ENCODE assay signal across 8 cellular contexts in genomic region chr1:114779722-114780121, GRCh38. TPM values are rescaled to one million over a fixed set of nuclear protein-coding genes. Genes with fewer than 3 reads are reported as not detected.
A peak's percentile ranks its signal among the peaks of the same experiment; 100 is the strongest.
DNase-seq lines count a peak whose midpoint lies in the region; ATAC-seq and TF ChIP-seq lines count a peak whose summit lies in the region.

No MANE protein-coding gene starts in this region.

- peak overlapping the region; percentile 100 for H3K4me3 Mint-ChIP-seq in natural killer cell treated with Interleukin-12 subunit alpha and Interleukin-12 subunit beta and Interleukin-15 and Interleukin-18, amount 100 ng/mL, for 72 hours

- H3K9ac ChIP-seq in MM.1S (ENCODE audit: low read length): peak overlapping the region; percentile 81

- no peaks in the 10 kb centered on the region for H3K9me2 ChIP-seq in MM.1S (replicated peaks; ENCODE audit: insufficient read depth, low read length)

- H3K4me1 Mint-ChIP-seq in natural killer cell treated with Interleukin-12 subunit alpha and Interleukin-12 subunit beta and Interleukin-15 and Interleukin-18, amount 100 ng/mL, for 72 hours (ENCODE audit: low read depth in 2 of 2): peaks cover 19 to 22% of the 10 kb centered on the region in 2 donors

- H3K36me3 ChIP-seq in BE2C (peaks cover 34% of the 10 kb centered on the region), MM.1S (replicated peaks; ENCODE audit: insufficient read depth, low read length) (no peaks in the 10 kb centered on the region)

- peaks cover 9% of the 10 kb centered on the region for H3K36me3 Mint-ChIP-seq in natural killer cell treated with Interleukin-12 subunit alpha and Interleukin-12 subunit beta and Interleukin-15 and Interleukin-18, amount 100 ng/mL, for 72 hours

- in situ Hi-C loops in KBM-7 (cut with MboI; ENCODE audit: low pct_unique_long_range_greater_than_20kb, low sequenced_read_pairs): no loop called here

- no peak for ATAC-seq in natural killer cell treated with Interleukin-12 subunit alpha and Interleukin-12 subunit beta and Interleukin-15 and Interleukin-18, amount 100 ng/mL, for 72 hours
- no peak for ATAC-seq in HG03039 (IDR thresholded peaks at IDR 0.05; ENCODE audit: unreplicated experiment)

- H3K27me3 Mint-ChIP-seq in natural killer cell treated with Interleukin-12 subunit alpha and Interleukin-12 subunit beta and Interleukin-15 and Interleukin-18, amount 100 ng/mL, for 72 hours: no peaks in the 10 kb centered on the region

- H3K27ac ChIP-seq in MM.1S (ENCODE audit: low read length) (peak overlapping the region; percentile 89; the same call in 1 of the 2 replicates), dorsolateral prefrontal cortex (peak overlapping the region in 37 of 59 donors; percentile 36 to 94 (median 83))

- no peaks in the 10 kb centered on the region for H3K9me3 Mint-ChIP-seq in natural killer cell treated with Interleukin-12 subunit alpha and Interleukin-12 subunit beta and Interleukin-15 and Interleukin-18, amount 100 ng/mL, for 72 hours

- peaks cover 5% of the 10 kb centered on the region; the same call in 1 of the 2 replicates for H3F3A ChIP-seq in MM.1S (ENCODE audit: insufficient read depth, low read length)

- H2AFZ ChIP-seq in MM.1S (ENCODE audit: low read length): peak overlapping the region; percentile 72; the same call in 1 of the 2 replicates

- H3K27me3 ChIP-seq in BE2C (peaks cover 7% of the 10 kb centered on the region; the same call in 1 of the 2 replicates), MM.1S (replicated peaks; ENCODE audit: insufficient read depth, low read length) (no peaks in the 10 kb centered on the region), dorsolateral prefrontal cortex (no peaks in the 10 kb centered on the region)

- TF ChIP-seq CTCF in BE2C (IDR thresholded peaks at IDR 0.05; ENCODE audit: low read depth, low read length) (no peak), MM.1S (IDR thresholded peaks at IDR 0.05; ENCODE audit: low read length) (no peak), dorsolateral prefrontal cortex (IDR thresholded peaks at IDR 0.05 in 54 of 56, conservative IDR thresholded peaks at IDR 0.05 in 2 of 56; ENCODE audit: low read depth in 1 of 56, partially characterized antibody in 56 of 56) (no peak)

- no peak for DNase-seq in BE2C
- no peak for DNase-seq in MM.1S
- DNase-seq in dorsolateral prefrontal cortex: no peak
- DNase-seq in natural killer cell treated with Interleukin-12 subunit alpha and Interleukin-12 subunit beta and Interleukin-15 and Interleukin-18, amount 100 ng/mL, for 72 hours (ENCODE audit: low spot score): no peak
- no peak for DNase-seq in islet precursor cell
- no peak for DNase-seq in KBM-7
- DNase-seq in putamen (ENCODE audit: low spot score): no peak

- peaks cover 20% of the 10 kb centered on the region for H3K79me2 ChIP-seq in MM.1S (ENCODE audit: low read length)

- peak overlapping the region; percentile 78 for H3K4me2 ChIP-seq in MM.1S (ENCODE audit: low read depth, low read length)

- H3K4me1 ChIP-seq in BE2C (no peaks in the 10 kb centered on the region), MM.1S (ENCODE audit: low read length) (peaks cover 6% of the 10 kb centered on the region; the same call in 1 of the 2 replicates)

- H3K27ac Mint-ChIP-seq in natural killer cell treated with Interleukin-12 subunit alpha and Interleukin-12 subunit beta and Interleukin-15 and Interleukin-18, amount 100 ng/mL, for 72 hours: peak overlapping the region; percentile 97 to 98

- H3K9me3 ChIP-seq in BE2C (no peaks in the 10 kb centered on the region), MM.1S (replicated peaks; ENCODE audit: insufficient read depth, low read length) (no peaks in the 10 kb centered on the region)

- H3K4me3 ChIP-seq in BE2C (ENCODE audit: low read depth, low read length) (peak overlapping the region; percentile 80), MM.1S (ENCODE audit: low read length) (peak overlapping the region; percentile 87), dorsolateral prefrontal cortex (peak overlapping the region; percentile 53 to 99 (median 89))

- intact Hi-C loops in dorsolateral prefrontal cortex (cut with DNase I): loop anchor here (1.0 to 10.0 kb wide), 3 partner anchors 21 to 195 kb away; partner anchors contain the start of genes BCAS2 (in 1 of the 2) and CSDE1 (in 1 of the 2)

- no peaks in the 10 kb centered on the region for H4K20me1 ChIP-seq in MM.1S (ENCODE audit: insufficient read depth, low read length)

RNA-seq across cellular contexts. Expression of gene SIKE1, which starts 0.8 kb away (rescaled TPM):
- polyA plus RNA-seq in BE2C (2012; ENCODE audit: insufficient read depth, insufficient read length, low read depth): 67.1 TPM
- total RNA-seq in dorsolateral prefrontal cortex: 10 to 100 TPM; 19.8 to 45.5 (median 30.5) TPM
- total RNA-seq in natural killer cell treated with Interleukin-12 subunit alpha and Interleukin-12 subunit beta and Interleukin-15 and Interleukin-18, amount 100 ng/mL, for 72 hours: 10 to 100 TPM; 72.5 to 74.4 TPM

RNA-seq across cellular contexts. Expression of gene CSDE1, which starts 21.9 kb away (rescaled TPM):
- polyA plus RNA-seq in BE2C (2012; ENCODE audit: insufficient read depth, insufficient read length, low read depth): 257 TPM
- 100 to 1,000 TPM; 340 to 487 (median 404) TPM for total RNA-seq in dorsolateral prefrontal cortex
- 100 to 1,000 TPM; 408 to 410 TPM for total RNA-seq in natural killer cell treated with Interleukin-12 subunit alpha and Interleukin-12 subunit beta and Interleukin-15 and Interleukin-18, amount 100 ng/mL, for 72 hours
